ENCODE assay signal across 34 cellular contexts in genomic region chr15:26877842-26878241, GRCh38. TPM values are rescaled to one million over a fixed set of nuclear protein-coding genes. Genes with fewer than 3 reads are reported as not detected.
"Had no signal": no experiment of that assay in that cellular context is flagged by ENCODE, and none has a peak within 500 bp of the region (broad histone marks: within the 10 kb centered on the region; RNA-seq: fewer than 3 reads in every experiment).

No MANE protein-coding gene starts in this region.

- H3K4me1 ChIP-seq: foreskin keratinocyte, left lung, psoas muscle, vagina had no signal

- H3K27ac Mint-ChIP-seq: naive thymus-derived CD8-positive, alpha-beta T cell; nephron progenitor cell; stimulated activated effector memory CD8-positive, alpha-beta T cell treated with anti-CD3 and anti-CD28 coated beads, Interleukin-12 subunit alpha, Interleukin-12 subunit beta, amount 100 ng/mL, for 72 hours had no signal

- H3K9me3 Mint-ChIP-seq: naive thymus-derived CD8-positive, alpha-beta T cell; nephron progenitor cell; stimulated activated effector memory CD8-positive, alpha-beta T cell treated with anti-CD3 and anti-CD28 coated beads, Interleukin-12 subunit alpha, Interleukin-12 subunit beta, amount 100 ng/mL, for 72 hours had no signal

- H3K36me3 Mint-ChIP-seq: naive thymus-derived CD8-positive, alpha-beta T cell; stimulated activated effector memory CD8-positive, alpha-beta T cell treated with anti-CD3 and anti-CD28 coated beads, Interleukin-12 subunit alpha, Interleukin-12 subunit beta, amount 100 ng/mL, for 72 hours had no signal

- DNase-seq: dermis blood vessel endothelial cell; effector memory CD4-positive, alpha-beta T cell; foreskin keratinocyte; heart left ventricle; kidney; left lung; mesendoderm; midbrain; naive thymus-derived CD8-positive, alpha-beta T cell; nephron progenitor cell; nucleus accumbens; psoas muscle; right cardiac atrium; sigmoid colon; stimulated activated CD4-positive, alpha-beta T cell treated with anti-CD3 and anti-CD28 coated beads, Interleukin-2, amount 100 ng/mL, for 24 hours; stimulated activated CD4-positive, alpha-beta T cell treated with anti-CD3 and anti-CD28 coated beads, Interleukin-4, amount 100 ng/mL, for 24 hours; stimulated activated naive CD4-positive, alpha-beta T cell treated with Interleukin-2 at 50 U/mL for 16 hours; stomach; thyroid gland; trophoblast cell had no signal

- H3K4me2 ChIP-seq: hepatocyte had no signal

- H3K4me1 Mint-ChIP-seq: naive thymus-derived CD8-positive, alpha-beta T cell; nephron progenitor cell; stimulated activated effector memory CD8-positive, alpha-beta T cell treated with anti-CD3 and anti-CD28 coated beads, Interleukin-12 subunit alpha, Interleukin-12 subunit beta, amount 100 ng/mL, for 72 hours had no signal

- H3K27ac ChIP-seq: esophagus muscularis mucosa, foreskin keratinocyte, gastroesophageal sphincter, heart left ventricle, hepatocyte, left lung, psoas muscle, sigmoid colon, stomach, thyroid gland, vagina had no signal

- H3K27me3 ChIP-seq: esophagus muscularis mucosa, foreskin keratinocyte, gastroesophageal sphincter, hepatocyte, thyroid gland, vagina had no signal

- H3K4me3 Mint-ChIP-seq: naive thymus-derived CD8-positive, alpha-beta T cell; nephron progenitor cell; stimulated activated effector memory CD8-positive, alpha-beta T cell treated with anti-CD3 and anti-CD28 coated beads, Interleukin-12 subunit alpha, Interleukin-12 subunit beta, amount 100 ng/mL, for 72 hours had no signal

- H3K9me3 ChIP-seq: esophagus muscularis mucosa, gastroesophageal sphincter, heart left ventricle, left lung, psoas muscle, sigmoid colon, stomach, thyroid gland, vagina had no signal

- H2AFZ ChIP-seq: hepatocyte had no signal

- H3K79me2 ChIP-seq: hepatocyte had no signal

RNA-seq across cellular contexts. Expression of gene GABRA5, which starts 11.0 kb away (rescaled TPM):
- total RNA-seq: dermis blood vessel endothelial cell; endothelial cell of umbilical vein; fibroblast of lung; foreskin keratinocyte; heart left ventricle; kidney; left lung; lower leg skin; lung microvascular endothelial cell; myocyte; naive thymus-derived CD8-positive, alpha-beta T cell; osteocyte; psoas muscle; renal cortical epithelial cell; subcutaneous adipose tissue; ureter; vagina had no signal
